ENCODE assay signal across 13 cellular contexts in the genomic region with DNA sequence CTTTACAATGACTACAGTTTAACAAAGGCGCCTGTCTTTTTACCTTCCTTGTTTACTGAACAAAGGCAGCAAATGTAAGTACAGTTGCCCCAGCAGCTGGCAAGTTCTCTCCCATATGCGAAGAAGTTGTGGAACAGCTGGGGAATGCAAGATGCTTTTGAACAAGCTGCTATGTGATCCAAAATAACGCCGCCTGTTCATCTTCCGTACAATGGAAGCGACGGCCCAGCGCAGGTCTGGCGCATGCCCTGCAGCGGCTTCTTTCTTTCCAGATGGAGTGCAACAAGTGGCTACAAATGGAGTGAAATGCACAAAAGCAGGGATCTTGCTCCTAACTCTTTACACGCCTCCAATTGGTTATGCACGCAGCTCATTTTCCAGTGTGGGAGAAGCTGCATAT.
A peak's percentile ranks its signal among the peaks of the same experiment; 100 is the strongest.
DNase-seq lines count a peak whose midpoint lies in the region; ATAC-seq and TF ChIP-seq lines count a peak whose summit lies in the region.
"Had no signal": no experiment of that assay in that cellular context is flagged by ENCODE, and none has a peak within 500 bp of the region (broad histone marks: within the 10 kb centered on the region; RNA-seq: fewer than 3 reads in every experiment).

No MANE protein-coding gene starts in this region.

- no peaks in the 10 kb centered on the region for H3K36me3 ChIP-seq in rectal smooth muscle tissue (ENCODE audit: control insufficient read depth, insufficient read depth, low read length)

- POLR2A ChIA-PET in activated CD8-positive, alpha-beta T cell treated with anti-CD3 and anti-CD28 coated beads for 36 hours (lab: Charles Lee): interaction anchor here (1.0 kb wide), 1 partner anchor 37 kb away, joined by 3 read pairs; no protein-coding TSS in a partner anchor

- TF ChIP-seq CTCF in glutamatergic neuron (IDR thresholded peaks at IDR 0.05; ENCODE audit: partially characterized antibody, unreplicated experiment) (no peak), GM10266 (IDR thresholded peaks at IDR 0.05; ENCODE audit: control insufficient read depth, insufficient read depth, low read depth, missing control alignments) (no peak)
- TF ChIP-seq CTCF in activated CD8-positive, alpha-beta T cell treated with anti-CD3 and anti-CD28 coated beads for 36 hours (IDR thresholded peaks at IDR 0.05): no peak

- H3K36me3 Mint-ChIP-seq in glutamatergic neuron (ENCODE audit: unreplicated experiment): peaks cover 5% of the 10 kb centered on the region
- peaks cover 7% of the 10 kb centered on the region for H3K36me3 Mint-ChIP-seq in activated CD8-positive, alpha-beta T cell treated with anti-CD3 and anti-CD28 coated beads for 36 hours (ENCODE audit: low read depth)

- peak overlapping the region; percentile 50 for H3K4me3 ChIP-seq in rectal smooth muscle tissue (ENCODE audit: low read length)

- no peaks in the 10 kb centered on the region for H3K27me3 ChIP-seq in rectal smooth muscle tissue (ENCODE audit: control insufficient read depth, insufficient read depth, low read length)

- no peak for ATAC-seq in GM21528 (IDR thresholded peaks at IDR 0.05; ENCODE audit: low FRiP score, unreplicated experiment)
- ATAC-seq in activated CD8-positive, alpha-beta T cell treated with anti-CD3 and anti-CD28 coated beads for 36 hours: no peak

- peak overlapping the region; percentile 86 for H3K4me3 Mint-ChIP-seq in glutamatergic neuron (ENCODE audit: unreplicated experiment)
- H3K4me3 Mint-ChIP-seq in activated CD8-positive, alpha-beta T cell treated with anti-CD3 and anti-CD28 coated beads for 36 hours: no peak overlapping the region
- H3K4me3 Mint-ChIP-seq: activated naive CD8-positive, alpha-beta T cell had no signal

- DNase-seq in ELF-1 (ENCODE audit: low read depth, low spot score): peak; percentile 22
- DNase-seq in NCI-H524 treated with DMSO at 0.1 percent for 48 hours (lab: John Stamatoyannopoulos, UW): peak; percentile 37
- DNase-seq in glutamatergic neuron: peak; percentile 80
- no peak for DNase-seq in DMS153 (lab: John Stamatoyannopoulos, UW)
- no peak for DNase-seq in GM10266 (ENCODE audit: extremely low spot score)
- DNase-seq in activated CD8-positive, alpha-beta T cell treated with anti-CD3 and anti-CD28 coated beads for 36 hours: no peak
- DNase-seq: activated CD4-positive, alpha-beta T cell treated with anti-CD3 and anti-CD28 coated beads for 1 hour; Karpas-422; occipital lobe; T-helper 1 cell had no signal

- H3K9ac ChIP-seq in rectal smooth muscle tissue (ENCODE audit: low read length): no peak overlapping the region

- H3K4me1 ChIP-seq in rectal smooth muscle tissue (ENCODE audit: control insufficient read depth, insufficient read depth, low read length): peaks cover 31% of the 10 kb centered on the region

- CTCF ChIA-PET in activated CD8-positive, alpha-beta T cell treated with anti-CD3 and anti-CD28 coated beads for 36 hours (lab: Charles Lee): no interaction called here

- peak overlapping the region; percentile 96 for H3K27ac Mint-ChIP-seq in glutamatergic neuron (ENCODE audit: unreplicated experiment)
- H3K27ac Mint-ChIP-seq in activated CD8-positive, alpha-beta T cell treated with anti-CD3 and anti-CD28 coated beads for 36 hours: no peak overlapping the region
- H3K27ac Mint-ChIP-seq: activated naive CD8-positive, alpha-beta T cell had no signal

- intact Hi-C loops in activated CD8-positive, alpha-beta T cell treated with anti-CD3 and anti-CD28 coated beads for 36 hours (cut with micrococcal nuclease): no loop called here

- peaks cover 40% of the 10 kb centered on the region for H3K4me1 Mint-ChIP-seq in glutamatergic neuron (ENCODE audit: low read depth, unreplicated experiment)
- peaks cover 25% of the 10 kb centered on the region for H3K4me1 Mint-ChIP-seq in activated CD8-positive, alpha-beta T cell treated with anti-CD3 and anti-CD28 coated beads for 36 hours (ENCODE audit: low read depth)

- H3K27me3 Mint-ChIP-seq in glutamatergic neuron (ENCODE audit: unreplicated experiment): peaks cover 22% of the 10 kb centered on the region
- H3K27me3 Mint-ChIP-seq in activated CD8-positive, alpha-beta T cell treated with anti-CD3 and anti-CD28 coated beads for 36 hours: no peaks in the 10 kb centered on the region
- H3K27me3 Mint-ChIP-seq: activated naive CD8-positive, alpha-beta T cell had no signal

- peaks cover 27% of the 10 kb centered on the region for H3K9me3 Mint-ChIP-seq in glutamatergic neuron (ENCODE audit: unreplicated experiment)
- no peaks in the 10 kb centered on the region for H3K9me3 Mint-ChIP-seq in activated CD8-positive, alpha-beta T cell treated with anti-CD3 and anti-CD28 coated beads for 36 hours

- peak overlapping the region; percentile 86 for H3K27ac ChIP-seq in rectal smooth muscle tissue (ENCODE audit: low read depth, low read length)

Comparison
In these comparisons a context has a peak if more than half of its experiments do, and no peak if none do; other contexts are left out.
1. DNase-seq: peak in ELF-1 (single experiment), NCI-H524 treated with DMSO at 0.1 percent for 48 hours (single experiment) and glutamatergic neuron (single experiment); none in DMS153 (single experiment), GM10266 (single experiment) and activated CD8-positive, alpha-beta T cell treated with anti-CD3 and anti-CD28 coated beads for 36 hours (single experiment).